18 cellular contexts compared by ENCODE assay signal in the genomic region with DNA sequence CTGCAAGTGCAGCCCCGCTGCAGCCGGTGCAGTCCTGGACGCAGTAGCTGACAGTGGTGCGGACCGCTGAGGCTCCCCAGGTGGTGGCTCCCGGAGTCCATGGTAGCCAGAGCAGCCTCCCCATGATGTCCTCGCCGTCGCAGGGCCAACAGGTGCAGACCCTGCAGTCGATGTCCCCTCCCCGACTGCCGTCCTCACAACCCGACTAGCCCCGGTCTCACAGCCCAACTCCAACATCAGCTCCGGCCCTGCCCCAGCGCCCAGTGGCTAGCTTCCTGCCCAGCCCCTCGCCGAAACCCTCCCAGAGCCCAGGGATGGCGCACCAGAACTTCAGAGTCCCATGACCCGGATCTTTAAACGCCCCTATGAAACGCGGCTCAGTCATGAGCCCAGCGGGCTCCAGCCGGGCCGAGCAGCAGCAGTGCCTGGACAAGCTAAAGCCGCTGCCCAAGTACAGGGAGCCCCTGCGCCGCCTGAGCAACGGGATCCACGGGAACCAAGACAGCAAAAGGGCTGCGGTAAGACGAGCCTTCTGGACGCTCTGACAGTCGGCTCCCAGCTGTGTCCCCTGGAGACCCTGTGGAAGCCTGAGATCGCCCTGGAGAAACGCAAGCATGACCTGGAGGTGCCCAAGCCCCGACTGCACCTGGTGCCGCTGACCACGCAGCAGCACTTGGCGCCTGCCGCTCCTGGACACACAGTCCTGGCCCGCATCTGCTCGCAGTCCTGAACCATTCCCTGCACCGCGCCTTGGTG. TPM values are rescaled to one million over a fixed set of nuclear protein-coding genes. Genes with fewer than 3 reads are reported as not detected.
A peak's percentile ranks its signal among the peaks of the same experiment; 100 is the strongest.
DNase-seq lines count a peak whose midpoint lies in the region; ATAC-seq, FAIRE-seq and TF ChIP-seq lines count a peak whose summit lies in the region.
"Had no signal": no experiment of that assay in that cellular context is flagged by ENCODE, and none has a peak within 500 bp of the region (broad histone marks: within the 10 kb centered on the region; RNA-seq: fewer than 3 reads in every experiment).

No MANE protein-coding gene starts in this region.

- H4K20me1 ChIP-seq in H1 (replicated peaks in 1 of 2; ENCODE audit: control insufficient read depth in 1 of 2, insufficient read depth in 2 of 2, low read length in 2 of 2): no peaks in the 10 kb centered on the region

- peak; percentile 38 for ATAC-seq in Right ventricle myocardium inferior
- ATAC-seq in upper lobe of right lung: peak; percentile 22
- ATAC-seq in HG03442 (IDR thresholded peaks at IDR 0.05; ENCODE audit: unreplicated experiment): no peak
- no peak for ATAC-seq in GM19395 (IDR thresholded peaks at IDR 0.05; ENCODE audit: unreplicated experiment)

- no peak overlapping the region for H3K56ac ChIP-seq in H1 (replicated peaks; ENCODE audit: insufficient read length, low read depth, low read length)

- H3K36me3 ChIP-seq in right atrium auricular region (no peaks in the 10 kb centered on the region), H1 (ENCODE audit: control insufficient read depth in 2 of 4, insufficient read depth in 4 of 4, low read length in 3 of 4) (no peaks in the 10 kb centered on the region), upper lobe of right lung (no peaks in the 10 kb centered on the region)
- H3K36me3 ChIP-seq: stomach had no signal

- FAIRE-seq in H1 (lab: Jason Lieb, UNC): no peak
- FAIRE-seq: endometrium, GM19239 had no signal

- no peak overlapping the region for H3K27ac ChIP-seq in right atrium auricular region
- no peak overlapping the region for H3K27ac ChIP-seq in H1 (ENCODE audit: low read depth, low read length)
- no peak overlapping the region for H3K27ac ChIP-seq in upper lobe of right lung
- H3K27ac ChIP-seq: stomach had no signal

- WGBS in H1 (ENCODE audit: extremely low coverage in 1 of 2, insufficient coverage in 1 of 2, insufficient read length in 1 of 2, insufficient replicate concordance in 2 of 2, low coverage in 1 of 2, low lambda C conversion rate in 2 of 2, missing lambda C conversion rate in 1 of 2), 2 experiments: 83% methylated on average over 43 of the region's 46 CpGs; no CpG with 5 or more reads in 1 of the 2 experiments

- no peak for TF ChIP-seq POLR2A in H1 (IDR thresholded peaks at IDR 0.05; ENCODE audit: control extremely low read depth in 1 of 2, low read depth in 2 of 2, low read length in 2 of 2)

- no peak overlapping the region for H3K4me2 ChIP-seq in H1 (ENCODE audit: insufficient read depth in 1 of 2, low read depth in 2 of 2, low read length in 2 of 2)

- no peak overlapping the region for H3K18ac ChIP-seq in H1 (ENCODE audit: extremely low read depth, low read length)

- H3K14ac ChIP-seq in H1 (ENCODE audit: insufficient read length): no peak overlapping the region

- DNase-seq in Right ventricle myocardium inferior (ENCODE audit: missing footprints) (no peak), right atrium auricular region (ENCODE audit: low spot score) (no peak), H1 (ENCODE audit: low read depth in 1 of 2, low spot score in 2 of 2) (no peak), left kidney (ENCODE audit: low read depth, low spot score) (peak; percentile 36), upper lobe of right lung (no peak), nucleus accumbens (lab: John Stamatoyannopoulos, UW) (no peak)
- DNase-seq: activated CD4-positive, alpha-beta T cell treated with anti-CD3 and anti-CD28 coated beads, Interleukin-2, amount 50 U/mL, for 48 hours; activated naive CD8-positive, alpha-beta T cell treated with anti-CD3 and anti-CD28 coated beads, Interleukin-2, amount 10 ng/mL, durations not matched to agents 7 days and 5 days; activated T-cell treated with anti-CD3 and anti-CD28 coated beads, Interleukin-2, amount 50 U/mL, for 48 hours; foreskin keratinocyte; midbrain; occipital lobe; stimulated activated CD4-positive, alpha-beta T cell treated with anti-CD3 and anti-CD28 coated beads, Interleukin-12 subunit alpha, Interleukin-12 subunit beta, amount 100 ng/mL, for 4 hours; stomach had no signal

- H3K23me2 ChIP-seq in H1 (ENCODE audit: low read depth, low read length): no peaks in the 10 kb centered on the region

- H2BK5ac ChIP-seq in H1 (ENCODE audit: low read depth, low read length): no peak overlapping the region

- H3K27me3 ChIP-seq in right atrium auricular region (no peaks in the 10 kb centered on the region), H1 (replicated peaks in 1 of 4; ENCODE audit: control insufficient read depth in 3 of 4, extremely low read depth in 1 of 4, insufficient read depth in 3 of 4, low read length in 3 of 4) (no peaks in the 10 kb centered on the region), upper lobe of right lung (peaks cover 15% of the 10 kb centered on the region)

- intact Hi-C loops in Right ventricle myocardium inferior (cut with DNase I) (no loop called here), upper lobe of right lung (cut with DNase I) (no loop called here)

- H3K9ac ChIP-seq in H1 (replicated peaks in 1 of 4; ENCODE audit: extremely low read depth in 1 of 4, low read depth in 3 of 4, low read length in 3 of 4): no peak overlapping the region

- H4K5ac ChIP-seq in H1 (ENCODE audit: insufficient read length, low read depth, low read length): no peak overlapping the region

- H3K4me1 ChIP-seq in right atrium auricular region (peaks cover 0 to 13% of the 10 kb centered on the region in 2 donors), H1 (replicated peaks in 1 of 4; ENCODE audit: control insufficient read depth in 3 of 4, insufficient read depth in 4 of 4, low read length in 3 of 4) (no peaks in the 10 kb centered on the region), upper lobe of right lung (no peaks in the 10 kb centered on the region)

- H3K9me3 ChIP-seq in right atrium auricular region (no peaks in the 10 kb centered on the region), H1 (ENCODE audit: insufficient read depth in 2 of 2, low read depth in 1 of 2, low read length in 1 of 2) (no peaks in the 10 kb centered on the region), upper lobe of right lung (no peaks in the 10 kb centered on the region)
- H3K9me3 ChIP-seq: stomach had no signal

- H2AK5ac ChIP-seq in H1 (ENCODE audit: low read depth, low read length): no peak overlapping the region

- no peak for TF ChIP-seq RAD21 in H1 (IDR thresholded peaks at IDR 0.05 in 1 of 2, conservative IDR thresholded peaks at IDR 0.05 in 1 of 2; ENCODE audit: low read depth in 2 of 2, low read length in 2 of 2)

- H2BK120ac ChIP-seq in H1 (replicated peaks; ENCODE audit: low read depth, low read length): no peak overlapping the region

- no peak overlapping the region for H3K23ac ChIP-seq in H1 (ENCODE audit: insufficient read length)

- H3K79me1 ChIP-seq in H1 (ENCODE audit: low read depth, low read length): no peaks in the 10 kb centered on the region

- no peak overlapping the region for H2BK20ac ChIP-seq in H1 (ENCODE audit: low read length)

- no peak overlapping the region for H2AFZ ChIP-seq in H1 (ENCODE audit: low read length)

- no peak for TF ChIP-seq EP300 in H1 (IDR thresholded peaks at IDR 0.05; ENCODE audit: borderline replicate concordance in 1 of 2, low read depth in 2 of 2, low read length in 2 of 2)

- H3K4me3 ChIP-seq in right atrium auricular region: peak overlapping the region in 1 of 2 donors; percentile 37
- no peak overlapping the region for H3K4me3 ChIP-seq in H1 (ENCODE audit: extremely low read depth in 1 of 4, insufficient read depth in 2 of 4, low read depth in 3 of 4, low read length in 4 of 4)
- no peak overlapping the region for H3K4me3 ChIP-seq in upper lobe of right lung

- no peak overlapping the region for H4K91ac ChIP-seq in H1 (replicated peaks; ENCODE audit: insufficient read length, low read length)

- H3K4ac ChIP-seq in H1 (replicated peaks; ENCODE audit: insufficient read length, low read depth, low read length): no peak overlapping the region

- H3K79me2 ChIP-seq in H1 (ENCODE audit: control insufficient read depth in 1 of 2, insufficient read depth in 2 of 2, low read length in 2 of 2): no peaks in the 10 kb centered on the region

- POLR2A ChIA-PET in H1 (lab: Charles Lee; ENCODE audit: partially characterized antibody): no interaction called here

- TF ChIP-seq CTCF in right atrium auricular region (IDR thresholded peaks at IDR 0.05) (no peak), H1 (IDR thresholded peaks at IDR 0.05; ENCODE audit: control extremely low read depth in 1 of 3, insufficient read depth in 1 of 3, low read depth in 1 of 3, low read length in 3 of 3) (no peak), upper lobe of right lung (IDR thresholded peaks at IDR 0.05) (no peak)

- peak overlapping the region; percentile 3; the same call in 1 of the 2 replicates for H4K8ac ChIP-seq in H1 (ENCODE audit: extremely low read depth, insufficient read depth, low read length)

- H2BK12ac ChIP-seq in H1 (ENCODE audit: low read depth, low read length): no peak overlapping the region

- H2BK15ac ChIP-seq in H1 (ENCODE audit: low read length): no peak overlapping the region

- CTCF ChIA-PET in H1 (lab: Charles Lee; ENCODE audit: partially characterized antibody): interaction anchor here (0.7 to 1.5 kb wide), 2 partner anchors 70 to 81 kb away, joined by 3 to 7 read pairs; no protein-coding TSS in a partner anchor

TF ChIP-seq in H1, 55 proteins besides CTCF, POLR2A, EP300 and RAD21:
- TF ChIP-seq BRCA1 (IDR thresholded peaks at IDR 0.05; ENCODE audit: low read depth, low read length): no peak
- TF ChIP-seq SIRT6 (IDR thresholded peaks at IDR 0.05; ENCODE audit: low read length): no peak
- TF ChIP-seq SUZ12 (IDR thresholded peaks at IDR 0.05; ENCODE audit: low read length): no peak
- no peak for TF ChIP-seq GTF2F1 (IDR thresholded peaks at IDR 0.05; ENCODE audit: borderline replicate concordance, low read depth, low read length)
- no peak for TF ChIP-seq TAF1 (IDR thresholded peaks at IDR 0.05; ENCODE audit: low read depth, low read length)
- TF ChIP-seq, protein P1, sequence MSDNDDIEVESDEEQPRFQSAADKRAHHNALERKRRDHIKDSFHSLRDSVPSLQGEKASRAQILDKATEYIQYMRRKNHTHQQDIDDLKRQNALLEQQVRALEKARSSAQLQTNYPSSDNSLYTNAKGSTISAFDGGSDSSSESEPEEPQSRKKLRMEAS (IDR thresholded peaks at IDR 0.05): no peak
- no peak for TF ChIP-seq CTBP2 (IDR thresholded peaks at IDR 0.05; ENCODE audit: borderline replicate concordance, insufficient read depth, insufficient read length, low read length)
TF ChIP-seq in H1: peak in this region for 0.

RNA-seq across cellular contexts. Expression of a gene that starts 53.8 kb away (rescaled TPM):
- total RNA-seq in Right ventricle myocardium inferior: 80.0 TPM
- total RNA-seq in right atrium auricular region: 1 to 10 TPM; 1.6 to 9.5 TPM
- total RNA-seq in H1 (2021; fragmentation: NEBNext Ultra II Directional; extraction: Animal tissue kit (Norgen Biotek cat#: 25700)): not detected in 2 replicates
- polyA plus RNA-seq in H1 (2011; rRNA removed): not detected in 2 replicates
- polyA plus RNA-seq in H1 (2011; cell fraction: cytosol; rRNA removed): not detected
- not detected for polyA plus RNA-seq in H1 (2011; cell fraction: nucleus; rRNA removed)
- polyA plus RNA-seq in H1 (2012, experiment 1 of 2): not detected in 4 replicates
- polyA plus RNA-seq in H1 (2012, experiment 2 of 2): not detected
- polyA plus RNA-seq in H1 (2013, experiment 1 of 2): not detected
- not detected for polyA plus RNA-seq in H1 (2013, experiment 2 of 2)
- polyA minus RNA-seq in H1 (2011; rRNA and poly(A)+ RNA removed): not detected in 2 replicates
- not detected for polyA minus RNA-seq in H1 (2011; cell fraction: cytosol; rRNA and poly(A)+ RNA removed)
- not detected for polyA minus RNA-seq in H1 (2011; cell fraction: nucleus; rRNA and poly(A)+ RNA removed)
- not detected for total RNA-seq in upper lobe of right lung
- total RNA-seq: activated naive CD8-positive, alpha-beta T cell treated with anti-CD3 and anti-CD28 coated beads, Interleukin-2, amount 10 ng/mL, durations not matched to agents 7 days and 5 days; foreskin keratinocyte; occipital lobe; stomach had no signal
- polyA plus RNA-seq: foreskin keratinocyte, stomach had no signal

Comparison
In these comparisons a context has a peak if more than half of its experiments do, and no peak if none do; other contexts are left out.
1. ATAC-seq: peak in Right ventricle myocardium inferior (single experiment) and upper lobe of right lung (single experiment); none in HG03442 (single experiment) and GM19395 (single experiment).